ENCODE assay signal across 15 cellular contexts in genomic region chrX:12881914-12882313, GRCh38.
"Had no signal": no experiment of that assay in that cellular context is flagged by ENCODE, and none has a peak within 500 bp of the region (broad histone marks: within the 10 kb centered on the region; RNA-seq: fewer than 3 reads in every experiment).

No MANE protein-coding gene starts in this region.

- ATAC-seq: foreskin keratinocyte; naive thymus-derived CD8-positive, alpha-beta T cell; pancreas; right lobe of liver; stimulated activated effector memory CD8-positive, alpha-beta T cell treated with anti-CD3 and anti-CD28 coated beads, Interleukin-12 subunit alpha, Interleukin-12 subunit beta, amount 100 ng/mL, for 72 hours; upper lobe of right lung had no signal

- DNase-seq: activated CD4-positive, CD25-positive, alpha-beta regulatory T cell treated with anti-CD3 and anti-CD28 coated beads, Interleukin-2, amount 50 U/mL, for 72 hours; activated CD8-positive, alpha-beta memory T cell treated with anti-CD3 and anti-CD28 coated beads for 24 hours; activated CD8-positive, alpha-beta memory T cell treated with anti-CD3 and anti-CD28 coated beads, Interleukin-2, amount 50 U/mL, for 48 hours; activated effector memory CD4-positive, alpha-beta T cell treated with Interleukin-2 at 50 U/mL for 16 hours; activated naive CD4-positive, alpha-beta T cell treated with anti-CD3 and anti-CD28 coated beads, Interleukin-2, amount 50 U/mL, for 16 hours; activated T-cell treated with anti-CD3 and anti-CD28 coated beads, Interleukin-2, amount 50 U/mL, for 48 hours; colonic mucosa; foreskin keratinocyte; mesendoderm; naive thymus-derived CD8-positive, alpha-beta T cell; pancreas; right lobe of liver; stimulated activated CD4-positive, alpha-beta T cell treated with anti-CD3 and anti-CD28 coated beads, Interleukin-4, amount 100 ng/mL, for 24 hours; upper lobe of right lung had no signal
